Comparison of ENCODE assay signal across 11 cellular contexts in the genomic region with DNA sequence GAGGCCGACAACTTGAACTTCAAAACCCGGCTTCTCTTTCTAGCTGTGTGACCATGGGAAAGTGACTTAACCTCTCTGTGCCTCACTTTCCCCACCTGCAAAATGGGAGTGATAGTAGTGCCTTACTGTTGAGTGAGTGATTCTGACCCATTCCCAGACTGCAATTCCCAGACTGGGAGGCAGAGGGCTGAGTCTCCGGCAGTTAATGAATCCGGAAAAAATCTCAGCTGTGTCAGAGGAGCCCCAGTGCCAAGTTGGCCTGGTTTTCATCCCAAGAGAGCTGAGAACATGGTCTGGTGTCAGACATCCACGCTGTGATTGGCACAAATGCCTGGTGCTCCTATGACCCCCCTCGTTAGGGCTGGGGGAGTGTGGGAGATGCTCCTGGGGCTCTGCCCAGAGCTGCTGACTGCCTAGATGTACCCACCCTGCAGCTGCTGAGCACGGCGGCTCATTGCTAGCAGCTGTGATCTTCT. TPM values are rescaled to one million over a fixed set of nuclear protein-coding genes. Genes with fewer than 3 reads are reported as not detected.
A peak's percentile ranks its signal among the peaks of the same experiment; 100 is the strongest.
DNase-seq lines count a peak whose midpoint lies in the region; ATAC-seq and TF ChIP-seq lines count a peak whose summit lies in the region.
"Had no signal": no experiment of that assay in that cellular context is flagged by ENCODE, and none has a peak within 500 bp of the region (broad histone marks: within the 10 kb centered on the region; RNA-seq: fewer than 3 reads in every experiment).

No MANE protein-coding gene starts in this region.

- H3K9ac ChIP-seq in mammary epithelial cell (ENCODE audit: insufficient read depth, low read length): no peak overlapping the region

- H3K36me3 ChIP-seq in mammary epithelial cell (ENCODE audit: insufficient read depth, low read length) (no peaks in the 10 kb centered on the region), upper lobe of right lung (no peaks in the 10 kb centered on the region)

- H2AFZ ChIP-seq in mammary epithelial cell (ENCODE audit: low read depth, low read length): no peak overlapping the region

- H3K27me3 Mint-ChIP-seq in MCF 10A (ENCODE audit: insufficient read depth, unreplicated experiment): peaks cover 53% of the 10 kb centered on the region

- H3K4me3 ChIP-seq in mammary epithelial cell (replicated peaks in 1 of 3; ENCODE audit: insufficient read depth in 1 of 3, low read depth in 2 of 3, low read length in 3 of 3) (no peak overlapping the region), upper lobe of right lung (no peak overlapping the region)

- DNase-seq in MCF 10A (ENCODE audit: unreplicated experiment) (peak; percentile 11), mammary epithelial cell (no peak), cerebellar cortex (ENCODE audit: low spot score) (peak; percentile 74), left kidney (ENCODE audit: low read depth, low spot score) (peak; percentile 30), upper lobe of right lung (no peak), NCI-H1048 (lab: John Stamatoyannopoulos, UW) (no peak), DMS153 treated with DMSO at 0.1 percent for 48 hours (lab: John Stamatoyannopoulos, UW; ENCODE audit: unreplicated experiment) (no peak)
- DNase-seq: erythroblast, SIG-M5 had no signal

- H3K4me1 Mint-ChIP-seq in MCF 10A (ENCODE audit: insufficient read depth, unreplicated experiment): no peaks in the 10 kb centered on the region
- H3K4me1 Mint-ChIP-seq: stimulated activated memory B cell treated with anti-CD40 and anti-IgM and Interleukin-4, amounts not matched to agents 10 μg/mL and 1 μg/mL and 100 μg/mL, for 72 hours had no signal

- no peak overlapping the region for H3K4me2 ChIP-seq in mammary epithelial cell (ENCODE audit: insufficient read depth, low read depth, low read length)

- H3K27me3 ChIP-seq in mammary epithelial cell (ENCODE audit: insufficient read depth, low read length) (no peaks in the 10 kb centered on the region), upper lobe of right lung (no peaks in the 10 kb centered on the region)

- in situ Hi-C loops in mammary epithelial cell (cut with MboI; ENCODE audit: low sequenced_read_pairs in 2 of 2): no loop called here

- CTCF ChIA-PET in MCF 10A (lab: Yijun Ruan, JAX) (interaction anchor here (0.5 to 1.8 kb wide), 4 partner anchors 27 to 559 kb away, joined by 3 to 7 read pairs (median 3); no protein-coding TSS in a partner anchor), mammary epithelial cell (lab: Charles Lee; ENCODE audit: low non-redundant PET) (no interaction called here)

- TF ChIP-seq CTCF in MCF 10A (IDR thresholded peaks at IDR 0.05; ENCODE audit: unreplicated experiment): peak; percentile 7
- peak in 1 of 2 donors; percentile 22 for TF ChIP-seq CTCF in mammary epithelial cell (conservative IDR thresholded peaks at IDR 0.05 in 1 of 2, IDR thresholded peaks at IDR 0.05 in 1 of 2; ENCODE audit: extremely low read depth in 1 of 2, insufficient read depth in 1 of 2, low read depth in 1 of 2, low read length in 2 of 2)
- TF ChIP-seq CTCF in upper lobe of right lung (IDR thresholded peaks at IDR 0.05): peak; percentile 40

- H3K79me2 ChIP-seq in mammary epithelial cell (ENCODE audit: insufficient read depth, low read length): no peaks in the 10 kb centered on the region

- H4K20me1 ChIP-seq in mammary epithelial cell (ENCODE audit: insufficient read depth, low read length): no peaks in the 10 kb centered on the region

- no peak overlapping the region for H3K27ac ChIP-seq in mammary epithelial cell (ENCODE audit: insufficient read depth, low read depth, low read length)
- no peak overlapping the region for H3K27ac ChIP-seq in upper lobe of right lung

- no peaks in the 10 kb centered on the region for H3K36me3 Mint-ChIP-seq in MCF 10A (ENCODE audit: insufficient read depth, unreplicated experiment)

- H3K4me1 ChIP-seq in mammary epithelial cell (ENCODE audit: insufficient read depth, low read length) (peaks cover 8% of the 10 kb centered on the region), upper lobe of right lung (no peaks in the 10 kb centered on the region)

- intact Hi-C loops in MCF 10A (cut with micrococcal nuclease): no loop called here
- intact Hi-C loops in mammary epithelial cell (cut with micrococcal nuclease): no loop called here
- intact Hi-C loops in upper lobe of right lung (cut with DNase I): no loop called here

- no peaks in the 10 kb centered on the region for H3K9me3 Mint-ChIP-seq in MCF 10A (ENCODE audit: unreplicated experiment)

- dilution Hi-C loops in mammary epithelial cell (cut with HindIII; ENCODE audit: low sequenced_read_pairs): no loop called here

- WGBS in mammary epithelial cell (ENCODE audit: low coverage, missing lambda C conversion rate): 43% methylated on average over 8 of the region's 8 CpGs

- ATAC-seq in upper lobe of right lung: peak; percentile 23
- ATAC-seq in HG03565 (IDR thresholded peaks at IDR 0.05; ENCODE audit: unreplicated experiment): no peak
- ATAC-seq: stimulated activated memory B cell treated with anti-CD40 and anti-IgM and Interleukin-4, amounts not matched to agents 10 μg/mL and 1 μg/mL and 100 μg/mL, for 72 hours had no signal

- H3K4me3 Mint-ChIP-seq in MCF 10A (ENCODE audit: unreplicated experiment): no peak overlapping the region
- H3K4me3 Mint-ChIP-seq: stimulated activated memory B cell treated with anti-CD40 and anti-IgM and Interleukin-4, amounts not matched to agents 10 μg/mL and 1 μg/mL and 100 μg/mL, for 72 hours had no signal

- no peak overlapping the region for H3K27ac Mint-ChIP-seq in MCF 10A (ENCODE audit: low read depth, unreplicated experiment)
- H3K27ac Mint-ChIP-seq: stimulated activated memory B cell treated with anti-CD40 and anti-IgM and Interleukin-4, amounts not matched to agents 10 μg/mL and 1 μg/mL and 100 μg/mL, for 72 hours had no signal

- H3K9me3 ChIP-seq in mammary epithelial cell (replicated peaks; ENCODE audit: insufficient read depth, low read length): no peaks in the 10 kb centered on the region
- no peaks in the 10 kb centered on the region for H3K9me3 ChIP-seq in upper lobe of right lung

- BruUV-seq in MCF 10A (replicated peaks; lab: Mats Ljungman, UMichigan) (no TSS peak), mammary epithelial cell (replicated peaks; lab: Mats Ljungman, UMichigan) (no TSS peak)

- POLR2A ChIA-PET in MCF 10A (lab: Yijun Ruan, JAX): interaction anchor here (1.1 kb wide), 1 partner anchor 59 kb away, joined by 3 read pairs; no protein-coding TSS in a partner anchor

RNA-seq across cellular contexts. Expression of a gene that starts 50.0 kb away (rescaled TPM):
- total RNA-seq in MCF 10A (2022): 54.6 and 61.4 TPM in 2 replicates
- total RNA-seq in mammary epithelial cell: 10 to 100 TPM; 50.3 to 77.4 TPM
- 74.0 TPM for polyA plus RNA-seq in mammary epithelial cell
- polyA minus RNA-seq in mammary epithelial cell: 23.3 TPM
- total RNA-seq in upper lobe of right lung: 50.3 TPM

RNA-seq across cellular contexts. Expression of a gene that starts 51.2 kb away (rescaled TPM):
- not detected in 2 replicates for total RNA-seq in MCF 10A (2022)
- total RNA-seq in mammary epithelial cell: 1 to 10 TPM; 2.0 to 6.8 TPM
- 0.91 TPM for polyA plus RNA-seq in mammary epithelial cell
- not detected for polyA minus RNA-seq in mammary epithelial cell
- 14.6 TPM for total RNA-seq in upper lobe of right lung

RNA-seq across cellular contexts. Expression of a gene that starts 57.4 kb away (rescaled TPM):
- total RNA-seq in MCF 10A (2022) (302 and 374 TPM in 2 replicates), mammary epithelial cell (100 to 1,000 TPM; 125 to 305 TPM), upper lobe of right lung (220 TPM)
- polyA plus RNA-seq in mammary epithelial cell: 819 TPM
- 55.2 TPM for polyA minus RNA-seq in mammary epithelial cell

Comparison
In these comparisons a context has a peak if more than half of its experiments do, and no peak if none do; other contexts are left out.
1. DNase-seq: peak in MCF 10A (single experiment), cerebellar cortex (single experiment) and left kidney (single experiment); none in mammary epithelial cell (single experiment), upper lobe of right lung (single experiment), NCI-H1048 (single experiment) and DMS153 treated with DMSO at 0.1 percent for 48 hours (single experiment).